13 cellular contexts compared by ENCODE assay signal in genomic region chr11:75094382-75094781, GRCh38. TPM values are rescaled to one million over a fixed set of nuclear protein-coding genes. Genes with fewer than 3 reads are reported as not detected.
"Had no signal": no experiment of that assay in that cellular context is flagged by ENCODE, and none has a peak within 500 bp of the region (broad histone marks: within the 10 kb centered on the region; RNA-seq: fewer than 3 reads in every experiment).

No MANE protein-coding gene starts in this region.

RNA-seq across cellular contexts. Expression of gene OR2AT4, which starts 2.3 kb away (rescaled TPM):
- total RNA-seq: stomach, subcutaneous adipose tissue, suprapubic skin, temporal lobe, thoracic aorta, thyroid gland, transverse colon, upper lobe of left lung, upper lobe of right lung, ureter, uterus, vagina had no signal
- polyA plus RNA-seq: stomach, urinary bladder had no signal
